ENCODE assay signal across 11 cellular contexts in the genomic region with DNA sequence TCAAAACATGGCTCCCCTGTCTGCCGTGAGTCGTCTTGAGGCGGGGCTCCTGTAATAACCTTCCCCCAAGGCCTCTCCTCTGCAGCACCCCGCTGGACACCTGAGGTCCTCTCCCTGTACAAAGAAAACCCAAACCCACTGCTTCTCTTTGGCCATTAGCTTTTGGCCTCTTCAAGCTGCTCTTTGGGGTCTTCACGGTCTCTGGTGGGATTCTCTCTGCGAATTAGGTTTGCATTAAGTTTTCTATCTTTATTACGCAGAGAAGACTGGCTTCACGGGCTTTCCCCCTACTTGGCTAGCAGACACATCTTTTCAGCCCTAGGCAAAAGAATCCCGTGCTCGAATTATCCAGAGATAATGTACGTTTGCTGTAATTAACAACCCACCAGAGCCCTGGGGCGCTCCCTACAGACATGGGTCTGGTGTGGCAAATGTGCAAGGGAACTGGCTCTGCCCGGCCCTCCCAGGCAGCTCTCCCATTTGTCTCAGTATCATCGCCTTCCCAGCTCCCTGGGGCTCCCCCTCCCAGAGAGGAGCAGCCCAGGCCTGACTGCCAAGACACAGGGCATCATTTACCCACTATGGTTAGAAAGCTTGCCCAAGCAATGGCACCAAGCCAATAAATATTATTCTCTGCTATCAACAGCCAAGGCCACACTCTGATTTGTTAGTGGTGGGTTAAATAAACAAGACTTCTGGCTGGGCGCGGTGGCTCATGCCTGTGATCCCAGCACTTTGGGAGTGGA. TPM values are rescaled to one million over a fixed set of nuclear protein-coding genes. Genes with fewer than 3 reads are reported as not detected.
DNase-seq lines count a peak whose midpoint lies in the region; ATAC-seq and TF ChIP-seq lines count a peak whose summit lies in the region.
"Had no signal": no experiment of that assay in that cellular context is flagged by ENCODE, and none has a peak within 500 bp of the region (broad histone marks: within the 10 kb centered on the region; RNA-seq: fewer than 3 reads in every experiment).

No MANE protein-coding gene starts in this region.

- H3K36me3 ChIP-seq in SJCRH30 (no peaks in the 10 kb centered on the region), thyroid gland (no peaks in the 10 kb centered on the region)
- H3K36me3 ChIP-seq: neural progenitor cell had no signal

- H3K27ac ChIP-seq in SJCRH30 (peak overlapping the region; percentile 48), thyroid gland (peak overlapping the region in 1 of 3 donors; percentile 73)
- H3K27ac ChIP-seq: neural progenitor cell had no signal

- DNase-seq in NCI-H1436 (lab: John Stamatoyannopoulos, UW) (peak; percentile 50), NCI-H1436 treated with DMSO at 0.1 percent for 48 hours (lab: John Stamatoyannopoulos, UW) (no peak), SJCRH30 (peak; percentile 66 to 67), left cardiac atrium (peak; percentile 40), thyroid gland (peak; percentile 22 to 49), HuH-7.5 (ENCODE audit: low spot score) (no peak), retina (no peak), Ammon's horn (ENCODE audit: low spot score) (no peak)
- DNase-seq: Kasumi-1, T-helper 9 cell had no signal

- 69 to 80% methylated on average over 14 to 16 of the region's 16 CpGs for WGBS in thyroid gland, 2 donors

- ATAC-seq in left cardiac atrium = peak; percentile 81 to 86

- TF ChIP-seq POLR2A in thyroid gland (IDR thresholded peaks at IDR 0.05) = no peak

- H3K4me3 ChIP-seq in SJCRH30 (peak overlapping the region; percentile 7; the same call in 1 of the 2 replicates), thyroid gland (replicated peaks in 1 of 3) (no peak overlapping the region)
- H3K4me3 ChIP-seq: neural progenitor cell had no signal

- no peaks in the 10 kb centered on the region for H3K27me3 ChIP-seq in SJCRH30
- H3K27me3 ChIP-seq in thyroid gland = no peaks in the 10 kb centered on the region
- H3K27me3 ChIP-seq: neural progenitor cell had no signal

- H3K4me1 ChIP-seq in SJCRH30 (peaks cover 32% of the 10 kb centered on the region), thyroid gland (peaks cover 9% of the 10 kb centered on the region in 2 donors)
- H3K4me1 ChIP-seq: neural progenitor cell had no signal

- no peak for TF ChIP-seq CTCF in thyroid gland (IDR thresholded peaks at IDR 0.05)

- H3K9me3 ChIP-seq in SJCRH30 (replicated peaks) (no peaks in the 10 kb centered on the region), thyroid gland (no peaks in the 10 kb centered on the region)

- intact Hi-C loops in left cardiac atrium (cut with DNase I) (no loop called here), thyroid gland (cut with DNase I) (no loop called here)

RNA-seq across cellular contexts. Expression of a gene that starts 24.7 kb away (rescaled TPM):
- total RNA-seq in SJCRH30 (2014; rRNA removed; shearing (Covaris generic)) = 19.2 and 25.9 TPM in 2 replicates
- total RNA-seq in left cardiac atrium (10 to 100 TPM; 11.4 to 18.0 TPM), thyroid gland (10 to 100 TPM; 19.9 to 40.9 (median 30.3) TPM)

Comparison
In these comparisons a context has a peak if more than half of its experiments do, and no peak if none do; other contexts are left out.
1. DNase-seq: peak in NCI-H1436 (single experiment), SJCRH30 (2 of 2), left cardiac atrium (single experiment) and thyroid gland (2 of 2); none in NCI-H1436 treated with DMSO at 0.1 percent for 48 hours (single experiment), HuH-7.5 (single experiment), retina (single experiment) and Ammon's horn (single experiment).